Comparison of ENCODE assay signal across 1 cellular context in the genomic region with DNA sequence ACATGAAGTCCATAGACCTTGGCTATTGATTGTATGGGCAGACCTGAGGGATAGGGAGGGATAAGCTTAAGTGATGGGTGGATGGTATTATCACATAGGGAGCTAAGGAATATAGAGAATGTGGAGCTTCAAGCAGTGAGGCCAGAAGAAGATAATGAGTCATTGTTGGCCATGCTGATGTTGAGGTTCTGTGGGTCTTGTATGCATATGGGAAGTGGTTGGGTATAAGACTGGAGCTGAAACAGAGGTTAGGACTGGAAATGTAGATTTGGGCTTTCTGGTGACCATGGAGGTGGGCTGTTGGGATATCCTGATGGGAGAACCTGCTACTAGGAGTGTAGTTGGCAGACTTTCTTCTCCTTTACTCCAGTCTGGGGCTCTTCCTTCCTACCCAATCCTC.
TF ChIP-seq lines count a peak whose summit lies in the region.

No MANE protein-coding gene starts in this region.

TF ChIP-seq in GM23338, 12 proteins besides CTCF, POLR2A, EP300 and RAD21:
- TF ChIP-seq, protein P1, sequence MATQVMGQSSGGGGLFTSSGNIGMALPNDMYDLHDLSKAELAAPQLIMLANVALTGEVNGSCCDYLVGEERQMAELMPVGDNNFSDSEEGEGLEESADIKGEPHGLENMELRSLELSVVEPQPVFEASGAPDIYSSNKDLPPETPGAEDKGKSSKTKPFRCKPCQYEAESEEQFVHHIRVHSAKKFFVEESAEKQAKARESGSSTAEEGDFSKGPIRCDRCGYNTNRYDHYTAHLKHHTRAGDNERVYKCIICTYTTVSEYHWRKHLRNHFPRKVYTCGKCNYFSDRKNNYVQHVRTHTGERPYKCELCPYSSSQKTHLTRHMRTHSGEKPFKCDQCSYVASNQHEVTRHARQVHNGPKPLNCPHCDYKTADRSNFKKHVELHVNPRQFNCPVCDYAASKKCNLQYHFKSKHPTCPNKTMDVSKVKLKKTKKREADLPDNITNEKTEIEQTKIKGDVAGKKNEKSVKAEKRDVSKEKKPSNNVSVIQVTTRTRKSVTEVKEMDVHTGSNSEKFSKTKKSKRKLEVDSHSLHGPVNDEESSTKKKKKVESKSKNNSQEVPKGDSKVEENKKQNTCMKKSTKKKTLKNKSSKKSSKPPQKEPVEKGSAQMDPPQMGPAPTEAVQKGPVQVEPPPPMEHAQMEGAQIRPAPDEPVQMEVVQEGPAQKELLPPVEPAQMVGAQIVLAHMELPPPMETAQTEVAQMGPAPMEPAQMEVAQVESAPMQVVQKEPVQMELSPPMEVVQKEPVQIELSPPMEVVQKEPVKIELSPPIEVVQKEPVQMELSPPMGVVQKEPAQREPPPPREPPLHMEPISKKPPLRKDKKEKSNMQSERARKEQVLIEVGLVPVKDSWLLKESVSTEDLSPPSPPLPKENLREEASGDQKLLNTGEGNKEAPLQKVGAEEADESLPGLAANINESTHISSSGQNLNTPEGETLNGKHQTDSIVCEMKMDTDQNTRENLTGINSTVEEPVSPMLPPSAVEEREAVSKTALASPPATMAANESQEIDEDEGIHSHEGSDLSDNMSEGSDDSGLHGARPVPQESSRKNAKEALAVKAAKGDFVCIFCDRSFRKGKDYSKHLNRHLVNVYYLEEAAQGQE (IDR thresholded peaks at IDR 0.05; ENCODE audit: unreplicated experiment) = no peak
- TF ChIP-seq ETS1 (IDR thresholded peaks at IDR 0.05) (no peak), ZNF462 (CRISPR knock-in tag; IDR thresholded peaks at IDR 0.05) (no peak), EZH2phosphoT487 (IDR thresholded peaks at IDR 0.05; ENCODE audit: unreplicated experiment) (no peak), STAT1 (IDR thresholded peaks at IDR 0.05; ENCODE audit: unreplicated experiment) (no peak), NANOG (IDR thresholded peaks at IDR 0.05; ENCODE audit: borderline replicate concordance) (no peak), POLR2AphosphoS5 (IDR thresholded peaks at IDR 0.05; ENCODE audit: low read depth) (no peak), EZH2 (IDR thresholded peaks at IDR 0.05; ENCODE audit: low read depth, unreplicated experiment) (no peak), ZNF114 (CRISPR knock-in tag; IDR thresholded peaks at IDR 0.05) (no peak), CREB1 (CRISPR knock-in tag; IDR thresholded peaks at IDR 0.05; ENCODE audit: low read depth) (no peak), JUNB (IDR thresholded peaks at IDR 0.05; ENCODE audit: unreplicated experiment) (no peak)
